Comparison of ENCODE assay signal across 8 cellular contexts in the genomic region with DNA sequence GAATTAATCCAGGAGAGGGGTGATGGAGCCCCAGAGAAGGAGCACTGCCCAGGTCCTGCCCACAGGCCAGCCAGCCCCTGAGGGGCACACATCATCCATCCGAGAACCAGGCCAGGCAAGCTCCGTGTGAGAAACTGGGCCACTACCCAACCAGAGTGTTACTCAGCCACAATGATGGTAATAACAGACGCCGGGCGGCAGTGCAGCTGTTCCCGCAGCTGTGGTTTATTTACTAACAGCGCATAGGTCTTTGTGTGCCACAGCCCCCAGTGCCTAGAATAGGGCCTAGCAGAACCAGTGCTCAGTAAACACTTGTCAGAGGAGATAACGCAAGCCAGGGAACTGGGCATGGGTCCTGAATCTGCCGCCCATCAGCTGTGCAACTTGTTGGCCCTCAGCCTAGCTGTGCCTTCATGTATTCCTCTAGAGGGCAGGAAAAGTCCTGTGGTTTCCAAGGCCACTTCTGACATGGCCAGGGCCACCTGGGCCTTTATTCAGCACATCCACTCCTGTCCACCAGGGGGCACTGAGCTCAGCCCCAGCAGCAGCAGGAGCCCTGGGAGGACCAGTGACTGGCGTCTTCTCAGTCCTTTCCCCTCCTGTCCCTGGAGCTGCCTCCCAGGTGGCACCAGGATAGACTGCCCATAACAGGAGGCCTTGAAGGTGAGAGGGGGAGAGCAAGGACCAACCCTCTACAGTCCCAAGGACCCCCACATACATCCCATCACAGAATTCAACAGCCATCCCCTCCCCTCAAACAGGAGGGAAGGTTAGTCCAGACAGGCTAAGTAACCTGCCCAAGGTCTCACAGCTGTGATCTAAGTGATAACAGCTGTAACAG. TPM values are rescaled to one million over a fixed set of nuclear protein-coding genes. Genes with fewer than 3 reads are reported as not detected.
A peak's percentile ranks its signal among the peaks of the same experiment; 100 is the strongest.
DNase-seq lines count a peak whose midpoint lies in the region; ATAC-seq and TF ChIP-seq lines count a peak whose summit lies in the region.

No MANE protein-coding gene starts in this region.

- peaks cover 21% of the 10 kb centered on the region for H3K4me1 Mint-ChIP-seq in mesothelial cell of epicardium

- in situ Hi-C loops in GM13976 (cut with MboI; ENCODE audit: low sequenced_read_pairs, unreplicated experiment): no loop called here

- H3K9me3 Mint-ChIP-seq in mesothelial cell of epicardium: no peaks in the 10 kb centered on the region

- H3K27me3 Mint-ChIP-seq in mesothelial cell of epicardium (ENCODE audit: low read depth): no peaks in the 10 kb centered on the region

- no peak overlapping the region for H3K27ac Mint-ChIP-seq in mesothelial cell of epicardium

- peaks cover 10% of the 10 kb centered on the region for H3K36me3 Mint-ChIP-seq in mesothelial cell of epicardium

- H3K4me3 Mint-ChIP-seq in mesothelial cell of epicardium: peak overlapping the region; percentile 55

- DNase-seq in A172 (ENCODE audit: low spot score) (peak; percentile 75), GM13976 (ENCODE audit: low spot score) (peak; percentile 74), NCI-H510A treated with DMSO at 0.1 percent for 48 hours (lab: John Stamatoyannopoulos, UW) (peak; percentile 39), dermis blood vessel endothelial cell (peak; percentile 87), mesothelial cell of epicardium (ENCODE audit: low spot score in 2 of 2, unreplicated experiment in 2 of 2) (peak in 1 of 2 experiments; percentile 78)
- peak; percentile 83 for DNase-seq in activated CD4-positive, alpha-beta T cell treated with anti-CD3 and anti-CD28 coated beads for 48 hours
- peak; percentile 8 to 78 (median 58) for DNase-seq in stimulated activated naive CD4-positive, alpha-beta T cell (lab: John Stamatoyannopoulos, UW)

- TF ChIP-seq CTCF in GM13976 (IDR thresholded peaks at IDR 0.05; ENCODE audit: borderline replicate concordance, control extremely low read depth, extremely low read depth, insufficient read depth, missing control alignments) (peak; percentile 90), mesothelial cell of epicardium (IDR thresholded peaks at IDR 0.05; ENCODE audit: unreplicated experiment) (peak; percentile 81)

- ATAC-seq in HG03045 (IDR thresholded peaks at IDR 0.05; ENCODE audit: unreplicated experiment): no peak

RNA-seq across cellular contexts. Expression of a gene that starts 2.1 kb away (rescaled TPM):
- total RNA-seq in A172 (2014; rRNA removed; shearing (Covaris generic)): 81.3 and 99.7 TPM in 2 replicates
- total RNA-seq in dermis blood vessel endothelial cell (20.9 and 38.5 TPM in 2 replicates), mesothelial cell of epicardium (18.4 to 19.8 TPM (median 19.2 TPM) in 3 replicates)

RNA-seq across cellular contexts. Expression of a gene that starts 6.0 kb away (rescaled TPM):
- 376 and 403 TPM in 2 replicates for total RNA-seq in A172 (2014; rRNA removed; shearing (Covaris generic))
- 125 and 161 TPM in 2 replicates for total RNA-seq in dermis blood vessel endothelial cell
- total RNA-seq in mesothelial cell of epicardium: 80.5 to 89.8 TPM (median 81.2 TPM) in 3 replicates

RNA-seq across cellular contexts. Expression of a gene that starts 6.1 kb away (rescaled TPM):
- 15.3 and 23.1 TPM in 2 replicates for total RNA-seq in A172 (2014; rRNA removed; shearing (Covaris generic))
- 12.8 and 20.8 TPM in 2 replicates for total RNA-seq in dermis blood vessel endothelial cell
- 28.3 to 31.8 TPM (median 30.3 TPM) in 3 replicates for total RNA-seq in mesothelial cell of epicardium

RNA-seq across cellular contexts. Expression of a gene that starts 41.9 kb away (rescaled TPM):
- total RNA-seq in A172 (2014; rRNA removed; shearing (Covaris generic)): 361 and 423 TPM in 2 replicates
- total RNA-seq in dermis blood vessel endothelial cell: 407 and 457 TPM in 2 replicates
- 85.4 to 87.2 TPM (median 87.0 TPM) in 3 replicates for total RNA-seq in mesothelial cell of epicardium

RNA-seq across cellular contexts. Expression of a gene that starts 48.2 kb away (rescaled TPM):
- 28.2 and 36.5 TPM in 2 replicates for total RNA-seq in A172 (2014; rRNA removed; shearing (Covaris generic))
- total RNA-seq in dermis blood vessel endothelial cell (4.4 and 9.9 TPM in 2 replicates), mesothelial cell of epicardium (13.5 to 16.1 TPM (median 14.1 TPM) in 3 replicates)
